8 cellular contexts compared by ENCODE assay signal in genomic region chr9:124776952-124777645, GRCh38. TPM values are rescaled to one million over a fixed set of nuclear protein-coding genes. Genes with fewer than 3 reads are reported as not detected.
A peak's percentile ranks its signal among the peaks of the same experiment; 100 is the strongest.
DNase-seq lines count a peak whose midpoint lies in the region; ATAC-seq and TF ChIP-seq lines count a peak whose summit lies in the region.

Gene OLFML2A (plus strand): TSS chr9:124777133. CDS start chr9:124777271, 138 bp downstream.

- no peak within 1 kb of the TSS for H2BK15ac ChIP-seq in mesendoderm (replicated peaks; ENCODE audit: low read depth)

- H3K4ac ChIP-seq in mesendoderm (ENCODE audit: low read depth, low read length) = no peak within 1 kb of the TSS

- H3K18ac ChIP-seq in mesendoderm (ENCODE audit: low read length) = peak within 1 kb of the TSS; percentile 7

- no peak within 1 kb of the TSS for H4K8ac ChIP-seq in mesendoderm (ENCODE audit: low read depth, low read length)

- no peak within 1 kb of the TSS for H4K5ac ChIP-seq in mesendoderm (ENCODE audit: low read length)

- TF ChIP-seq CTCF in 22Rv1 (IDR thresholded peaks at IDR 0.05) (peak; percentile 61), GM10266 (IDR thresholded peaks at IDR 0.05; ENCODE audit: control insufficient read depth, insufficient read depth, low read depth, missing control alignments) (peak; percentile 61), testis (IDR thresholded peaks at IDR 0.05) (peak in 1 of 3 experiments; percentile 40)

- no CpG with 5 or more reads among the region's 86 CpGs for WGBS in mesendoderm (ENCODE audit: extremely low coverage, insufficient coverage, low lambda C conversion rate)
- 0 to 4% methylated on average over 3 to 72 of the region's 86 CpGs for WGBS in testis, 2 donors

- no peak for ATAC-seq in GM21619 (IDR thresholded peaks at IDR 0.05; ENCODE audit: unreplicated experiment)

- H3K9me3 ChIP-seq in SJSA1 (replicated peaks) (0 out of 2 replicates have a peak, but pooled peaks cover 3% of the 10 kb centered on the region), duodenal mucosa (ENCODE audit: control insufficient read depth in 1 of 2, low read length in 2 of 2) (no peaks in the 10 kb centered on the region), testis (no peaks in the 10 kb centered on the region)

- H3K27ac ChIP-seq in 22Rv1 = no peak within 1 kb of the TSS
- H3K27ac ChIP-seq in SJSA1 = no peak within 1 kb of the TSS
- no peak within 1 kb of the TSS for H3K27ac ChIP-seq in duodenal mucosa (ENCODE audit: low read depth, low read length)
- H3K27ac ChIP-seq in mesendoderm (ENCODE audit: low read depth, low read length) = no peak within 1 kb of the TSS
- H3K27ac ChIP-seq in testis = no peak within 1 kb of the TSS

- H3K79me1 ChIP-seq in mesendoderm (ENCODE audit: low read length) = no peaks in the 10 kb centered on the region

- intact Hi-C loops in testis (cut with DNase I; ENCODE audit: low total_unique reads) = loop anchor here (10.0 kb wide), 1 partner anchor 368 kb away; the partner anchor contains the start of gene SCAI

- no peak within 1 kb of the TSS for H3K23ac ChIP-seq in mesendoderm (ENCODE audit: low read length)

- peak; percentile 64 for DNase-seq in GM10266 (ENCODE audit: extremely low spot score)
- peak in 1 of 2 experiments; percentile 18 for DNase-seq in SJSA1 (ENCODE audit: low read depth in 1 of 2, low spot score in 2 of 2)
- no peak for DNase-seq in mesendoderm
- DNase-seq in testis = peak; percentile 30
- DNase-seq in stimulated activated naive CD4-positive, alpha-beta T cell treated with Interleukin-2 at 50 U/mL for 16 hours (lab: John Stamatoyannopoulos, UW) = no peak

- peak within 1 kb of the TSS; percentile 60 for H3K4me2 ChIP-seq in mesendoderm (ENCODE audit: low read length)

- H3K4me1 ChIP-seq in SJSA1 (replicated peaks) = peaks cover 32% of the 10 kb centered on the region
- H3K4me1 ChIP-seq in duodenal mucosa (ENCODE audit: control insufficient read depth in 1 of 2, insufficient read depth in 2 of 2, low read length in 2 of 2) = peaks cover 5 to 9% of the 10 kb centered on the region in 2 donors
- peaks cover 3% of the 10 kb centered on the region for H3K4me1 ChIP-seq in mesendoderm (ENCODE audit: control insufficient read depth, low read depth, low read length)
- peaks cover 5% of the 10 kb centered on the region for H3K4me1 ChIP-seq in testis

- peak within 1 kb of the TSS; percentile 89 for H3K56ac ChIP-seq in mesendoderm (ENCODE audit: low read length)

- H3K36me3 ChIP-seq in SJSA1 = no peaks in the 10 kb centered on the region
- no peaks in the 10 kb centered on the region for H3K36me3 ChIP-seq in duodenal mucosa (ENCODE audit: control insufficient read depth in 1 of 2, insufficient read depth in 2 of 2, low read length in 2 of 2)
- H3K36me3 ChIP-seq in mesendoderm (ENCODE audit: control insufficient read depth, insufficient read depth, low read length) = no peaks in the 10 kb centered on the region
- no peaks in the 10 kb centered on the region for H3K36me3 ChIP-seq in testis (ENCODE audit: low read depth, missing control alignments)

- no peaks in the 10 kb centered on the region for H3K79me2 ChIP-seq in mesendoderm (ENCODE audit: control insufficient read depth, insufficient read depth, low read length)

- H2BK5ac ChIP-seq in mesendoderm (ENCODE audit: low read length) = no peak within 1 kb of the TSS

- H2BK120ac ChIP-seq in mesendoderm (ENCODE audit: low read depth, low read length) = no peak within 1 kb of the TSS

- H3K27me3 ChIP-seq in SJSA1 (replicated peaks) (no peaks in the 10 kb centered on the region; the same call in 1 of the 2 replicates), duodenal mucosa (ENCODE audit: control insufficient read depth in 1 of 2, insufficient read depth in 2 of 2, low read length in 2 of 2) (peaks cover 7 to 11% of the 10 kb centered on the region in 2 donors), mesendoderm (ENCODE audit: insufficient read depth, low read length, poor library complexity) (no peaks in the 10 kb centered on the region), testis (no peaks in the 10 kb centered on the region)

- H2AK5ac ChIP-seq in mesendoderm (ENCODE audit: low read length) = no peak within 1 kb of the TSS

- no peak for TF ChIP-seq POLR2A in testis (IDR thresholded peaks at IDR 0.05)

- peak within 1 kb of the TSS in 1 of 2 donors; percentile 12 for H3K9ac ChIP-seq in duodenal mucosa (ENCODE audit: low read depth in 1 of 2, low read length in 2 of 2)
- H3K9ac ChIP-seq in mesendoderm (ENCODE audit: low read length) = peak within 1 kb of the TSS; percentile 69

- H3K4me3 ChIP-seq in SJSA1 (peak within 1 kb of the TSS; percentile 51), duodenal mucosa (ENCODE audit: low read depth in 1 of 2, low read length in 2 of 2) (peak within 1 kb of the TSS; percentile 11 to 50), mesendoderm (ENCODE audit: low read length) (peak within 1 kb of the TSS; percentile 29), testis (peak within 1 kb of the TSS; percentile 53 to 54)

RNA-seq across cellular contexts. Expression of gene OLFML2A, which starts in this region (rescaled TPM):
- 5.0 and 7.8 TPM in 2 replicates for total RNA-seq in SJSA1 (2014; rRNA removed; shearing (Covaris generic))
- polyA plus RNA-seq in mesendoderm (2013, experiment 1 of 2) = 2.1 TPM
- polyA plus RNA-seq in mesendoderm (2013, experiment 2 of 2) = 2.4 TPM
- total RNA-seq in testis = 1 to 10 TPM; 2.6 to 5.2 TPM
- polyA plus RNA-seq in testis (ENCODE audit: insufficient read depth, low read depth, low replicate concordance) = 4.0 TPM

Comparison
In these comparisons a context has a peak if more than half of its experiments do, and no peak if none do; other contexts are left out.
1. DNase-seq: peak in GM10266 (single experiment) and testis (single experiment); none in mesendoderm (single experiment) and stimulated activated naive CD4-positive, alpha-beta T cell treated with Interleukin-2 at 50 U/mL for 16 hours (single experiment).
2. Peak in every context shown above with its lines, with median percentiles within 50 percentile points of each other: H3K4me3 ChIP-seq.